ENCODE assay signal across 8 cellular contexts in the genomic region with DNA sequence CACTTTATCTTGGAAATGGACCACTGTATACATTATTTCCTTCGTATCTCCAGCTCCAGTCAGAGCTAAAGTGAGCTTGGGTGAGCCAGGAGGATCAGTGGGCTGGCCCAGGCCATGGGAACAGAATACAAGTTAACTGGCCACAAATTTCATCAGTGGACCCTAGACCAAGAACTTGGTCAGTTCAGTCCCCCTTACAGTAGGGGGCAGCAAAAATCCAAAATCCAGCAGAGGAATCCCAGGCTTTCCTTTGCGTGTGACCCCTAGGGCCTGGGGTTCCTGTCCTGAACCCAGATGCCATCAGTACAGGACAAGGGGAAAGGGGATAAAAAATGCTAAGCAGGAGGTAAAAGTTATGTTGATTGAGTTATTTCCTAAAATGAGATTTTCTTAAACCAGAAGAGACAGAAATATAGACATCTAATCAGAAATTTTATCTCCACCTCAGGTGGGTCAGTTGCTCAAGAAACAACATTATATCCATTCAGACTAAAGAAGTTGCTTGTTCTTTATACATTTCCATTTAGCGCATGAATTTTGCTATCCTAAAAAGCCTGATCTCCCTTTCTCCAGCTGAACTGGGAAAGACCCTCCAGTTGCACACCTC. TPM values are rescaled to one million over a fixed set of nuclear protein-coding genes. Genes with fewer than 3 reads are reported as not detected.
DNase-seq lines count a peak whose midpoint lies in the region; ATAC-seq and TF ChIP-seq lines count a peak whose summit lies in the region.
"Had no signal": no experiment of that assay in that cellular context is flagged by ENCODE, and none has a peak within 500 bp of the region (broad histone marks: within the 10 kb centered on the region; RNA-seq: fewer than 3 reads in every experiment).

No MANE protein-coding gene starts in this region.

- no peaks in the 10 kb centered on the region for H3K36me3 ChIP-seq in Panc1 (ENCODE audit: control insufficient read depth, insufficient read depth, low read length)
- H3K36me3 ChIP-seq: pancreas had no signal

- no peak overlapping the region for H3K4me3 ChIP-seq in Panc1 (ENCODE audit: low read depth in 2 of 2, low read length in 2 of 2)
- H3K4me3 ChIP-seq: pancreas had no signal

- DNase-seq in Panc1 (ENCODE audit: low read depth, low spot score), result no peak
- peak; percentile 21 for DNase-seq in glutamatergic neuron
- no peak for DNase-seq in NOMO-1 treated with dmso at 0.1 percent for 144 hours (lab: John Stamatoyannopoulos, UW; ENCODE audit: unreplicated experiment)
- no peak for DNase-seq in putamen (ENCODE audit: low spot score)
- DNase-seq: pancreas had no signal

- no peak overlapping the region for H3K27ac Mint-ChIP-seq in glutamatergic neuron (ENCODE audit: unreplicated experiment)

- H3K4me1 Mint-ChIP-seq in glutamatergic neuron (ENCODE audit: low read depth, unreplicated experiment), result no peaks in the 10 kb centered on the region

- TF ChIP-seq CTCF in C4-2B (conservative IDR thresholded peaks at IDR 0.05) (peak; percentile 73), GM12872 (IDR thresholded peaks at IDR 0.05; ENCODE audit: insufficient read depth, low read depth, low read length) (peak; percentile 68), Panc1 (IDR thresholded peaks at IDR 0.05) (peak; percentile 79), glutamatergic neuron (IDR thresholded peaks at IDR 0.05; ENCODE audit: partially characterized antibody, unreplicated experiment) (peak; percentile 58)

- intact Hi-C loops in Panc1 (cut with micrococcal nuclease; ENCODE audit: unreplicated experiment), result loop anchor here (2.0 kb wide), 1 partner anchor 46 kb away; no protein-coding TSS in a partner anchor

- H3K27me3 ChIP-seq in Panc1 (ENCODE audit: control insufficient read depth, insufficient read depth, low read length), result 0 out of 2 replicates have a peak, but pooled peaks cover 3% of the 10 kb centered on the region
- H3K27me3 ChIP-seq: pancreas had no signal

- no TSS peak for BruUV-seq in Panc1 (replicated peaks; lab: Mats Ljungman, UMichigan)

- no peaks in the 10 kb centered on the region for H3K27me3 Mint-ChIP-seq in glutamatergic neuron (ENCODE audit: unreplicated experiment)

- CTCF ChIA-PET in Panc1 (lab: Charles Lee), result interaction anchor here (0.6 kb wide), 1 partner anchor 28 kb away, joined by 3 read pairs; no protein-coding TSS in a partner anchor

- no peak overlapping the region for H3K4me3 Mint-ChIP-seq in glutamatergic neuron (ENCODE audit: unreplicated experiment)

- ATAC-seq in Panc1 (peak; percentile 56; the same call in 1 of the 2 replicates), GM21381 (IDR thresholded peaks at IDR 0.05; ENCODE audit: unreplicated experiment) (no peak)
- ATAC-seq: pancreas had no signal

- H3K36me3 Mint-ChIP-seq in glutamatergic neuron (ENCODE audit: unreplicated experiment), result no peaks in the 10 kb centered on the region

- POLR2A ChIA-PET in Panc1 (lab: Charles Lee), result no interaction called here

- no peaks in the 10 kb centered on the region for H3K9me3 ChIP-seq in Panc1 (ENCODE audit: control insufficient read depth, insufficient read depth, low read depth, low read length)
- H3K9me3 ChIP-seq: pancreas had no signal

- H3K27ac ChIP-seq in C4-2B (no peak overlapping the region), Panc1 (ENCODE audit: low read length) (no peak overlapping the region)
- H3K27ac ChIP-seq: pancreas had no signal

- no peaks in the 10 kb centered on the region for H3K4me1 ChIP-seq in Panc1 (ENCODE audit: control insufficient read depth, insufficient read depth, low read length)
- H3K4me1 ChIP-seq: pancreas had no signal

- in situ Hi-C loops in Panc1 (cut with HindIII; ENCODE audit: low pct_unique_long_range_greater_than_20kb, low sequenced_read_pairs), result no loop called here

- peaks cover 1% of the 10 kb centered on the region for H3K9me3 Mint-ChIP-seq in glutamatergic neuron (ENCODE audit: unreplicated experiment)

RNA-seq across cellular contexts. Expression of a gene that starts 24.1 kb away (rescaled TPM):
- total RNA-seq in Panc1 (2021; ENCODE audit: unreplicated experiment), result not detected
- not detected for polyA plus RNA-seq in Panc1 (2012; ENCODE audit: insufficient read length)
- not detected for total RNA-seq in glutamatergic neuron (ENCODE audit: unreplicated experiment)
- total RNA-seq: pancreas had no signal
- polyA plus RNA-seq: pancreas had no signal

RNA-seq across cellular contexts. Expression of a gene that starts 27.8 kb away (rescaled TPM):
- not detected for total RNA-seq in Panc1 (2021; ENCODE audit: unreplicated experiment)
- polyA plus RNA-seq in Panc1 (2012; ENCODE audit: insufficient read length), result not detected
- total RNA-seq in glutamatergic neuron (ENCODE audit: unreplicated experiment), result not detected
- total RNA-seq: pancreas had no signal
